Comparison of ENCODE assay signal across 16 cellular contexts in the genomic region with DNA sequence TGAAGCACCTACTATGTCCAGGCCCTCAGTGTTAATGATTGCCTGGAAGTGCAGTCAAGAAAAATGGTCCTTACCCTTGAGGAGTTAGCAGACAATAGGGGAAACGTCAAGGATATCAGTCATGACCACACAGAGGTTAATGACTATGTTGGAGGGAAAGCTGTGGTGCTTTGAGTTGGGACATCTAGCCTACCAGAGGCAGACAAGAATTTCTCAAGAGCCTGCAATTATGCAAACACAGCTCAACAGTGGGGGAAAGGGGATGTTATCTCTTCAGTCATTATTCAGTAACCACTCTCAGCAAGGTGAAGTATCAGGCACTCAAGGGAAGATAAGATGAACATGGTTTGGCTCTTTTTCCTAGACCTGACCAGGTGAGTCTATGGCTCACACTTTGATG. TPM values are rescaled to one million over a fixed set of nuclear protein-coding genes. Genes with fewer than 3 reads are reported as not detected.
DNase-seq lines count a peak whose midpoint lies in the region; ATAC-seq and TF ChIP-seq lines count a peak whose summit lies in the region.
"Had no signal": no experiment of that assay in that cellular context is flagged by ENCODE, and none has a peak within 500 bp of the region (broad histone marks: within the 10 kb centered on the region; RNA-seq: fewer than 3 reads in every experiment).

No MANE protein-coding gene starts in this region.

- in situ Hi-C loops in brain microvascular endothelial cell (cut with HindIII; ENCODE audit: low pct_ligation_motif_present, low sequenced_read_pairs): no loop called here

- H3K27me3 ChIP-seq in hepatocyte (no peaks in the 10 kb centered on the region), brain microvascular endothelial cell (replicated peaks) (no peaks in the 10 kb centered on the region)

- no peaks in the 10 kb centered on the region for H3K9me3 ChIP-seq in hepatocyte (ENCODE audit: low read depth)

- H3K36me3 ChIP-seq in hepatocyte (replicated peaks; ENCODE audit: insufficient read depth, low read depth) (no peaks in the 10 kb centered on the region), brain microvascular endothelial cell (replicated peaks) (no peaks in the 10 kb centered on the region)

- H3K4me2 ChIP-seq in hepatocyte: no peak overlapping the region

- TF ChIP-seq CTCF in hepatocyte (IDR thresholded peaks at IDR 0.05; ENCODE audit: poor library complexity) (no peak), brain microvascular endothelial cell (IDR thresholded peaks at IDR 0.05; ENCODE audit: low read depth, low read length, missing control alignments) (no peak)

- ATAC-seq in HG03457 (IDR thresholded peaks at IDR 0.05; ENCODE audit: unreplicated experiment): no peak
- ATAC-seq: HepG2 had no signal

- no peaks in the 10 kb centered on the region for H3K4me1 ChIP-seq in hepatocyte (ENCODE audit: insufficient read depth)

- no peaks in the 10 kb centered on the region for H4K20me1 ChIP-seq in hepatocyte (ENCODE audit: insufficient read depth, poor library complexity, severe bottlenecking)

- H3K79me2 ChIP-seq in hepatocyte: no peaks in the 10 kb centered on the region

- H3K4me3 ChIP-seq in hepatocyte: no peak overlapping the region
- H3K4me3 ChIP-seq in brain microvascular endothelial cell (ENCODE audit: low read depth, low read length): no peak overlapping the region

- 24% methylated on average over 1 of the region's 1 CpG for WGBS in hepatocyte (ENCODE audit: low lambda C conversion rate, missing lambda C conversion rate)

- DNase-seq in MV-4-11 (lab: John Stamatoyannopoulos, UW): peak; percentile 76
- DNase-seq in SIG-M5 (lab: John Stamatoyannopoulos, UW): peak; percentile 13
- DNase-seq in hepatocyte (ENCODE audit: low spot score): peak; percentile 53
- peak; percentile 89 for DNase-seq in renal cortical epithelial cell (ENCODE audit: low read depth)
- no peak for DNase-seq in CD1c-positive myeloid dendritic cell (ENCODE audit: extremely low spot score)
- DNase-seq in brain microvascular endothelial cell: no peak
- DNase-seq: CD8-positive, alpha-beta memory T cell; NCI-H1436 treated with DMSO at 0.1 percent for 48 hours; NCI-H69; SHP77; SW 1271 had no signal

- H3K27ac ChIP-seq in hepatocyte (peak overlapping the region; percentile 36), brain microvascular endothelial cell (no peak overlapping the region)

- no peak overlapping the region for H2AFZ ChIP-seq in hepatocyte

- H3K9me2 ChIP-seq in hepatocyte (replicated peaks; ENCODE audit: insufficient read depth): no peaks in the 10 kb centered on the region

RNA-seq across cellular contexts. Expression of a gene that starts 7.0 kb away (rescaled TPM):
- total RNA-seq in hepatocyte (2.2 and 2.8 TPM in 2 replicates), renal cortical epithelial cell (0.50 and 19.1 TPM in 2 replicates)
- polyA plus RNA-seq in hepatocyte: 1.7 and 1.8 TPM in 2 replicates
- total RNA-seq: CD8-positive, alpha-beta memory T cell; HepG2 had no signal
- polyA plus RNA-seq: AG04450; BJ; CD8-positive, alpha-beta memory T cell; HepG2 had no signal

RNA-seq across cellular contexts. Expression of a gene that starts 17.5 kb away (rescaled TPM):
- total RNA-seq in hepatocyte: 5.2 and 7.3 TPM in 2 replicates
- 1.7 and 2.2 TPM in 2 replicates for polyA plus RNA-seq in hepatocyte
- not detected in 2 replicates for total RNA-seq in renal cortical epithelial cell
- total RNA-seq: H1, HepG2 had no signal
- polyA plus RNA-seq: AG04450, BJ, HepG2 had no signal

Comparison
In these comparisons a context has a peak if more than half of its experiments do, and no peak if none do; other contexts are left out.
1. DNase-seq: peak in MV-4-11 (single experiment), SIG-M5 (single experiment), hepatocyte (single experiment) and renal cortical epithelial cell (single experiment); none in CD1c-positive myeloid dendritic cell (single experiment) and brain microvascular endothelial cell (single experiment).